8 cellular contexts compared by ENCODE assay signal in genomic region chr14:53217283-53217994, GRCh38.
DNase-seq lines count a peak whose midpoint lies in the region; ATAC-seq and TF ChIP-seq lines count a peak whose summit lies in the region.

No MANE protein-coding gene starts in this region.

- no peaks in the 10 kb centered on the region for H3K4me1 ChIP-seq in ACC112 (ENCODE audit: control insufficient read depth, insufficient read depth, low read length, unreplicated experiment)

- H3K36me3 ChIP-seq in ACC112 (ENCODE audit: insufficient read depth, low read length): no peaks in the 10 kb centered on the region

- H3K4me3 ChIP-seq in ACC112 (ENCODE audit: low read depth, low read length) (peak overlapping the region; percentile 78), cardiac fibroblast (replicated peaks in 1 of 2; ENCODE audit: low read depth in 2 of 2, low read length in 2 of 2) (peak overlapping the region; percentile 56 to 61)

- H3K27ac ChIP-seq in ACC112 (ENCODE audit: low read depth, low read length) (no peak overlapping the region), VCaP (peak overlapping the region; percentile 46; the same call in 1 of the 2 replicates)

- ATAC-seq in GM18517 (IDR thresholded peaks at IDR 0.05; ENCODE audit: unreplicated experiment): peak; percentile 96
- peak; percentile 99 for ATAC-seq in HG02981 (IDR thresholded peaks at IDR 0.05; ENCODE audit: unreplicated experiment)

- peak; percentile 64 for DNase-seq in NCI-H2107 (lab: John Stamatoyannopoulos, UW)
- DNase-seq in cardiac fibroblast (ENCODE audit: low read depth in 2 of 2): peak; percentile 58 to 59
- peak; percentile 63 for DNase-seq in kidney tubule cell (ENCODE audit: low spot score)
- peak; percentile 34 for DNase-seq in stimulated activated CD4-positive, alpha-beta T cell treated with anti-CD3 and anti-CD28 coated beads, Interleukin-2, amount 100 ng/mL, for 4 hours (ENCODE audit: low read depth)

- H2AFZ ChIP-seq in ACC112 (ENCODE audit: low read length, unreplicated experiment): peak overlapping the region; percentile 16

- H3K27me3 ChIP-seq in ACC112 (ENCODE audit: insufficient read depth, low read length): no peaks in the 10 kb centered on the region

- peak; percentile 67 for TF ChIP-seq CTCF in VCaP (conservative IDR thresholded peaks at IDR 0.05)
- TF ChIP-seq CTCF in cardiac fibroblast (IDR thresholded peaks at IDR 0.05; ENCODE audit: low read depth, low read length): peak; percentile 31

- no peaks in the 10 kb centered on the region for H3K79me2 ChIP-seq in ACC112 (ENCODE audit: control insufficient read depth, insufficient read depth, low read length, unreplicated experiment)
